ENCODE assay signal across 21 cellular contexts in genomic region chr2:240462704-240463273, GRCh38. TPM values are rescaled to one million over a fixed set of nuclear protein-coding genes. Genes with fewer than 3 reads are reported as not detected.
DNase-seq lines count a peak whose midpoint lies in the region; ATAC-seq and TF ChIP-seq lines count a peak whose summit lies in the region.
"Had no signal": no experiment of that assay in that cellular context is flagged by ENCODE, and none has a peak within 500 bp of the region (broad histone marks: within the 10 kb centered on the region; RNA-seq: fewer than 3 reads in every experiment).

No MANE protein-coding gene starts in this region.

- TF ChIP-seq CTCF in left ventricle myocardium inferior (IDR thresholded peaks at IDR 0.05; ENCODE audit: borderline replicate concordance) (no peak), endothelial cell (IDR thresholded peaks at IDR 0.05; ENCODE audit: unreplicated experiment) (no peak), transverse colon (IDR thresholded peaks at IDR 0.05) (no peak), esophagus squamous epithelium (IDR thresholded peaks at IDR 0.05) (no peak)

- H3K27ac ChIP-seq in left ventricle myocardium inferior (replicated peaks) = no peak overlapping the region
- H3K27ac ChIP-seq in transverse colon = no peak overlapping the region
- no peak overlapping the region for H3K27ac ChIP-seq in esophagus squamous epithelium
- H3K27ac ChIP-seq: neural progenitor cell, thoracic aorta had no signal

- peaks cover 10% of the 10 kb centered on the region for H3K27me3 ChIP-seq in left ventricle myocardium inferior (ENCODE audit: low read depth)
- no peaks in the 10 kb centered on the region for H3K27me3 ChIP-seq in transverse colon
- H3K27me3 ChIP-seq in esophagus squamous epithelium = no peaks in the 10 kb centered on the region
- H3K27me3 ChIP-seq: neural progenitor cell had no signal

- no peaks in the 10 kb centered on the region for H3K9me3 ChIP-seq in left ventricle myocardium inferior (replicated peaks)
- H3K9me3 ChIP-seq in transverse colon = no peaks in the 10 kb centered on the region
- no peaks in the 10 kb centered on the region for H3K9me3 ChIP-seq in esophagus squamous epithelium
- H3K9me3 ChIP-seq: thoracic aorta had no signal

- H3K4me1 Mint-ChIP-seq in endothelial cell (ENCODE audit: unreplicated experiment) = peaks cover 3% of the 10 kb centered on the region
- H3K4me1 Mint-ChIP-seq: activated naive CD8-positive, alpha-beta T cell treated with anti-CD3 and anti-CD28 coated beads for 36 hours; CD14-positive monocyte; stimulated activated effector memory CD8-positive, alpha-beta T cell treated with anti-CD3 and anti-CD28 coated beads, Interleukin-12 subunit alpha, Interleukin-12 subunit beta, amount 100 ng/mL, for 72 hours had no signal

- H3K36me3 Mint-ChIP-seq in endothelial cell (ENCODE audit: low read depth, unreplicated experiment) = no peaks in the 10 kb centered on the region
- H3K36me3 Mint-ChIP-seq: activated naive CD8-positive, alpha-beta T cell treated with anti-CD3 and anti-CD28 coated beads for 36 hours; CD14-positive monocyte; stimulated activated effector memory CD8-positive, alpha-beta T cell treated with anti-CD3 and anti-CD28 coated beads, Interleukin-12 subunit alpha, Interleukin-12 subunit beta, amount 100 ng/mL, for 72 hours had no signal

- intact Hi-C loops in Right ventricle myocardium superior (cut with DNase I) (no loop called here), left ventricle myocardium inferior (cut with micrococcal nuclease) (no loop called here), transverse colon (cut with DNase I; ENCODE audit: low total_unique reads) (no loop called here), esophagus squamous epithelium (cut with DNase I) (no loop called here)

- H3K27me3 Mint-ChIP-seq in endothelial cell (ENCODE audit: unreplicated experiment) = peaks cover 9% of the 10 kb centered on the region
- H3K27me3 Mint-ChIP-seq: activated naive CD8-positive, alpha-beta T cell treated with anti-CD3 and anti-CD28 coated beads for 36 hours had no signal

- no peak overlapping the region for H3K4me3 Mint-ChIP-seq in endothelial cell (ENCODE audit: unreplicated experiment)
- H3K4me3 Mint-ChIP-seq: activated naive CD8-positive, alpha-beta T cell treated with anti-CD3 and anti-CD28 coated beads for 36 hours; activated T-cell treated with anti-CD3 and anti-CD28 coated beads, Interleukin-2, amount 50 U/mL, for 4 hours; CD14-positive monocyte; effector memory CD8-positive, alpha-beta T cell; neural progenitor cell; stimulated activated effector memory CD8-positive, alpha-beta T cell treated with anti-CD3 and anti-CD28 coated beads, Interleukin-12 subunit alpha, Interleukin-12 subunit beta, amount 100 ng/mL, for 72 hours had no signal

- peaks cover 20% of the 10 kb centered on the region for H3K4me1 ChIP-seq in left ventricle myocardium inferior
- H3K4me1 ChIP-seq in transverse colon = no peaks in the 10 kb centered on the region
- peaks cover 2 to 22% (median 12%) of the 10 kb centered on the region in 3 donors for H3K4me1 ChIP-seq in esophagus squamous epithelium

- TF ChIP-seq POLR2A in transverse colon (IDR thresholded peaks at IDR 0.05) (no peak), esophagus squamous epithelium (IDR thresholded peaks at IDR 0.05) (no peak)

- H3K9me3 Mint-ChIP-seq in endothelial cell (ENCODE audit: unreplicated experiment) = no peaks in the 10 kb centered on the region
- H3K9me3 Mint-ChIP-seq: activated naive CD8-positive, alpha-beta T cell treated with anti-CD3 and anti-CD28 coated beads for 36 hours; activated T-cell treated with anti-CD3 and anti-CD28 coated beads, Interleukin-2, amount 50 U/mL, for 4 hours; CD14-positive monocyte; effector memory CD8-positive, alpha-beta T cell; neural progenitor cell; stimulated activated effector memory CD8-positive, alpha-beta T cell treated with anti-CD3 and anti-CD28 coated beads, Interleukin-12 subunit alpha, Interleukin-12 subunit beta, amount 100 ng/mL, for 72 hours had no signal

- H3K36me3 ChIP-seq in left ventricle myocardium inferior (peaks cover 25% of the 10 kb centered on the region), transverse colon (no peaks in the 10 kb centered on the region), esophagus squamous epithelium (peaks cover 7 to 91% (median 7%) of the 10 kb centered on the region in 3 donors)
- H3K36me3 ChIP-seq: neural progenitor cell had no signal

- in situ Hi-C loops in transverse colon (cut with MboI; ENCODE audit: low pct_ligation_motif_present in 1 of 4, low pct_unique_long_range_greater_than_20kb in 1 of 4, low sequenced_read_pairs in 3 of 4) = no loop called here

- ATAC-seq in Right ventricle myocardium superior (ENCODE audit: poor library complexity) = no peak
- no peak for ATAC-seq in GM19395 (IDR thresholded peaks at IDR 0.05; ENCODE audit: unreplicated experiment)
- ATAC-seq: activated T-cell treated with anti-CD3 and anti-CD28 coated beads, Interleukin-2, amount 50 U/mL, for 4 hours; effector memory CD8-positive, alpha-beta T cell; stimulated activated effector memory CD8-positive, alpha-beta T cell treated with anti-CD3 and anti-CD28 coated beads, Interleukin-12 subunit alpha, Interleukin-12 subunit beta, amount 100 ng/mL, for 72 hours had no signal

- no peak overlapping the region for H3K4me3 ChIP-seq in left ventricle myocardium inferior
- no peak overlapping the region for H3K4me3 ChIP-seq in transverse colon
- H3K4me3 ChIP-seq in esophagus squamous epithelium = no peak overlapping the region
- H3K4me3 ChIP-seq: neural progenitor cell, thoracic aorta had no signal

- peak; percentile 28 for DNase-seq in Right ventricle myocardium superior
- no peak for DNase-seq in left ventricle myocardium inferior
- no peak for DNase-seq in endothelial cell (ENCODE audit: low spot score)
- peak; percentile 82 for DNase-seq in mesenteric fat pad (ENCODE audit: low spot score)
- DNase-seq in transverse colon = peak; percentile 4
- DNase-seq in esophagus squamous epithelium (lab: John Stamatoyannopoulos, UW) = no peak
- DNase-seq in NCI-H2171 treated with DMSO at 0.1 percent for 48 hours (lab: John Stamatoyannopoulos, UW) = no peak
- DNase-seq: activated CD4-positive, alpha-beta T cell treated with anti-CD3 and anti-CD28 coated beads, Interleukin-2, amount 50 U/mL, for 4 hours; activated naive CD8-positive, alpha-beta T cell treated with anti-CD3 and anti-CD28 coated beads for 36 hours; DMS 273 treated with DMSO at 0.1 percent for 48 hours; effector memory CD8-positive, alpha-beta T cell; NCI-H2107; NCI-H510A treated with DMSO at 0.1 percent for 48 hours; retina; SHP77 had no signal

- WGBS in transverse colon (ENCODE audit: low coverage in 1 of 2), 2 donors = 80% methylated on average over 13 of the region's 16 CpGs; no CpG with 5 or more reads in 1 of the 2 donors
- 78 to 100% methylated on average over 1 to 10 of the region's 16 CpGs for WGBS in esophagus squamous epithelium, 2 donors

- no peak for TF ChIP-seq EP300 in transverse colon (IDR thresholded peaks at IDR 0.05; ENCODE audit: low read depth)

- peak overlapping the region; percentile 24 for H3K27ac Mint-ChIP-seq in endothelial cell (ENCODE audit: unreplicated experiment)
- H3K27ac Mint-ChIP-seq: activated naive CD8-positive, alpha-beta T cell treated with anti-CD3 and anti-CD28 coated beads for 36 hours; CD14-positive monocyte; effector memory CD8-positive, alpha-beta T cell; neural progenitor cell; stimulated activated effector memory CD8-positive, alpha-beta T cell treated with anti-CD3 and anti-CD28 coated beads, Interleukin-12 subunit alpha, Interleukin-12 subunit beta, amount 100 ng/mL, for 72 hours had no signal

RNA-seq across cellular contexts. Expression of gene GPC1, which starts 27.3 kb away (rescaled TPM):
- total RNA-seq in Right ventricle myocardium superior = 154 TPM
- total RNA-seq in left ventricle myocardium inferior = 187 TPM
- 4.5 TPM for total RNA-seq in endothelial cell (ENCODE audit: unreplicated experiment)
- 82.5 TPM for total RNA-seq in mesenteric fat pad
- 10 to 100 TPM; 10.4 to 31.8 (median 18.0) TPM for total RNA-seq in transverse colon
- total RNA-seq in esophagus squamous epithelium = 100 to 1,000 TPM in 1 of 4 donors, 10 to 100 TPM in 3; 59.3 to 129 (median 78.6) TPM

Comparison
In these comparisons a context has a peak if more than half of its experiments do, and no peak if none do; other contexts are left out.
1. DNase-seq: peak in Right ventricle myocardium superior (single experiment), mesenteric fat pad (single experiment) and transverse colon (single experiment); none in left ventricle myocardium inferior (single experiment), endothelial cell (single experiment), esophagus squamous epithelium (single experiment) and NCI-H2171 treated with DMSO at 0.1 percent for 48 hours (single experiment).